15 cellular contexts compared by ENCODE assay signal in genomic region chr12:2016862-2017723, GRCh38. TPM values are rescaled to one million over a fixed set of nuclear protein-coding genes. Genes with fewer than 3 reads are reported as not detected.
DNase-seq lines count a peak whose midpoint lies in the region; ATAC-seq, FAIRE-seq and TF ChIP-seq lines count a peak whose summit lies in the region.
"Had no signal": no experiment of that assay in that cellular context is flagged by ENCODE, and none has a peak within 500 bp of the region (broad histone marks: within the 10 kb centered on the region; RNA-seq: fewer than 3 reads in every experiment).

No MANE protein-coding gene starts in this region.

- WGBS in heart left ventricle, 4 donors: 80 to 86% (median 85%) methylated on average over 9 of the region's 9 CpGs
- WGBS in heart right ventricle, 2 donors: 85 to 86% methylated on average over 9 of the region's 9 CpGs
- WGBS in GM12878 (ENCODE audit: insufficient coverage, insufficient replicate concordance, low lambda C conversion rate, missing lambda C conversion rate): 17% methylated on average over 9 of the region's 9 CpGs
- WGBS in transverse colon (ENCODE audit: low coverage in 1 of 2), 2 donors: 65 to 81% methylated on average over 8 to 9 of the region's 9 CpGs

- CTCF ChIA-PET in GM12878 (lab: Yijun Ruan, JAX): interaction anchor here (0.8 to 3.4 kb wide), 4 partner anchors 12 to 36 kb away, joined by 3 to 12 read pairs (median 6); no protein-coding TSS in a partner anchor

- H3K27ac ChIP-seq in heart left ventricle (peak overlapping the region in 9 of 12 donors; percentile 12 to 66 (median 41)), heart right ventricle (peak overlapping the region in 5 of 10 donors; percentile 61 to 68 (median 66)), GM12878 (ENCODE audit: control insufficient read depth, insufficient read depth) (no peak overlapping the region), transverse colon (peak overlapping the region in 3 of 4 donors; percentile 1 to 58 (median 15))
- H3K27ac ChIP-seq: KMS-11 had no signal

- intact Hi-C loops in heart left ventricle (cut with DNase I): no loop called here
- intact Hi-C loops in heart right ventricle (cut with DNase I): no loop called here
- intact Hi-C loops in GM12878 (cut with micrococcal nuclease; ENCODE audit: unreplicated experiment): no loop called here
- intact Hi-C loops in transverse colon (cut with DNase I; ENCODE audit: low total_unique reads): no loop called here

- FAIRE-seq in GM12878 (lab: Jason Lieb, UNC): no peak
- FAIRE-seq: astrocyte had no signal

- H4K20me1 ChIP-seq in GM12878 (ENCODE audit: control insufficient read depth, insufficient read depth): no peaks in the 10 kb centered on the region

- TF ChIP-seq CTCF in heart left ventricle (IDR thresholded peaks at IDR 0.05) (no peak), heart right ventricle (IDR thresholded peaks at IDR 0.05) (no peak), GM12878 (IDR thresholded peaks at IDR 0.05 in 2 of 3, conservative IDR thresholded peaks at IDR 0.05 in 1 of 3; ENCODE audit: control insufficient read depth in 2 of 3, extremely low read depth in 1 of 3, insufficient read depth in 1 of 3, low read depth in 3 of 3, low read length in 3 of 3) (no peak), transverse colon (IDR thresholded peaks at IDR 0.05) (no peak)

- POLR2A ChIA-PET in GM12878 (lab: Charles Lee): interaction anchor here (0.7 to 1.1 kb wide), 2 partner anchors 12 to 17 kb away, joined by 3 to 4 read pairs; no protein-coding TSS in a partner anchor

- H3K27me3 ChIP-seq in heart left ventricle (no peaks in the 10 kb centered on the region), heart right ventricle (no peaks in the 10 kb centered on the region), GM12878 (replicated peaks in 1 of 2; ENCODE audit: control insufficient read depth in 2 of 2, insufficient read depth in 2 of 2, low read length in 1 of 2) (no peaks in the 10 kb centered on the region; a peak in 1 of 4 replicates), transverse colon (no peaks in the 10 kb centered on the region)
- H3K27me3 ChIP-seq: thyroid gland had no signal

- no TSS peak for BruUV-seq in GM12878 (replicated peaks; lab: Mats Ljungman, UMichigan)

- no peak for ATAC-seq in heart left ventricle
- ATAC-seq in heart right ventricle: no peak
- ATAC-seq in GM12878: peak; percentile 60
- ATAC-seq in HG02678 (IDR thresholded peaks at IDR 0.05; ENCODE audit: unreplicated experiment): no peak

- H3K4me3 ChIP-seq in heart left ventricle (no peak overlapping the region), heart right ventricle (no peak overlapping the region), GM12878 (no peak overlapping the region), transverse colon (no peak overlapping the region)
- H3K4me3 ChIP-seq: thyroid gland had no signal

- TF ChIP-seq RAD21 in GM12878 (IDR thresholded peaks at IDR 0.05; ENCODE audit: insufficient read depth, low read depth, low read length): no peak

- RAD21 ChIA-PET in GM12878 (lab: Charles Lee; ENCODE audit: unreplicated experiment): interaction anchor here (1.1 to 2.4 kb wide), 3 partner anchors 12 to 77 kb away, joined by 3 to 12 read pairs (median 4); partner anchors contain the start of gene DCP1B

- no peak; a peak in 1 of 4 replicates for TF ChIP-seq EP300 in GM12878 (IDR thresholded peaks at IDR 0.05; ENCODE audit: borderline replicate concordance in 1 of 2, control insufficient read depth in 1 of 2, low read depth in 2 of 2, low read length in 2 of 2)
- no peak for TF ChIP-seq EP300 in transverse colon (IDR thresholded peaks at IDR 0.05; ENCODE audit: low read depth)

- no peaks in the 10 kb centered on the region for H3K79me2 ChIP-seq in GM12878 (ENCODE audit: control insufficient read depth, insufficient read depth, low read length)

- TF ChIP-seq POLR2A in heart left ventricle (IDR thresholded peaks at IDR 0.05) (no peak), GM12878 (IDR thresholded peaks at IDR 0.05; ENCODE audit: low read depth, low read length) (no peak), transverse colon (IDR thresholded peaks at IDR 0.05) (no peak)

- DNase-seq in heart left ventricle (no peak), heart right ventricle (no peak), NCI-H1105 treated with DMSO at 0.1 percent for 48 hours (lab: John Stamatoyannopoulos, UW) (peak; percentile 52), GM12878 (ENCODE audit: low read depth, low spot score) (no peak), transverse colon (no peak)
- no peak for DNase-seq in activated CD4-positive, alpha-beta T cell treated with anti-CD3 and anti-CD28 coated beads for 48 hours
- DNase-seq: activated CD4-positive, alpha-beta T cell treated with anti-CD3 and anti-CD28 coated beads for 4 hours; activated naive CD4-positive, alpha-beta T cell treated with anti-CD3 and anti-CD28 coated beads, Interleukin-2, amount 50 U/mL, for 16 hours; AML-193; effector memory CD4-positive, alpha-beta T cell; NCI-H1417 treated with DMSO at 0.1 percent for 48 hours; thyroid gland had no signal

- H3K9me3 ChIP-seq in heart left ventricle (no peaks in the 10 kb centered on the region), heart right ventricle (no peaks in the 10 kb centered on the region), GM12878 (replicated peaks; ENCODE audit: control insufficient read depth, insufficient read depth, low read length) (no peaks in the 10 kb centered on the region; the same call in 2 of the 3 replicates), transverse colon (no peaks in the 10 kb centered on the region)
- H3K9me3 ChIP-seq: thyroid gland had no signal

- H3K9ac ChIP-seq in GM12878 (ENCODE audit: control insufficient read depth, insufficient read depth, low read length): no peak overlapping the region
- H3K9ac ChIP-seq: KMS-11 had no signal

- in situ Hi-C loops in GM12878 (cut with MboI) (no loop called here), transverse colon (cut with MboI; ENCODE audit: low pct_ligation_motif_present in 1 of 4, low pct_unique_long_range_greater_than_20kb in 1 of 4, low sequenced_read_pairs in 3 of 4) (no loop called here)

- SMC1A ChIA-PET in GM12878 (lab: Charles Lee; ENCODE audit: uncharacterized antibody, unreplicated experiment): interaction anchor here (1.0 to 1.9 kb wide), 5 partner anchors 10 to 35 kb away, joined by 3 to 8 read pairs (median 3); no protein-coding TSS in a partner anchor

- peaks cover 11 to 82% (median 51%) of the 10 kb centered on the region in 12 donors for H3K4me1 ChIP-seq in heart left ventricle
- H3K4me1 ChIP-seq in heart right ventricle: peaks cover 6 to 87% (median 70%) of the 10 kb centered on the region in 9 donors
- no peaks in the 10 kb centered on the region; the same call in 1 of the 2 replicates for H3K4me1 ChIP-seq in GM12878 (ENCODE audit: control insufficient read depth, insufficient read depth, low read length)
- H3K4me1 ChIP-seq in transverse colon: peaks cover 5 to 42% (median 7%) of the 10 kb centered on the region in 4 donors

- H3K4me2 ChIP-seq in GM12878 (ENCODE audit: control insufficient read depth, insufficient read depth): no peak overlapping the region
- H3K4me2 ChIP-seq: KMS-11 had no signal

- H3K36me3 ChIP-seq in heart left ventricle: peaks cover 0 to 4% (median 0%) of the 10 kb centered on the region in 9 donors
- no peaks in the 10 kb centered on the region for H3K36me3 ChIP-seq in heart right ventricle
- no peaks in the 10 kb centered on the region for H3K36me3 ChIP-seq in GM12878 (ENCODE audit: control insufficient read depth in 2 of 2, insufficient read depth in 2 of 2, low read length in 1 of 2)
- H3K36me3 ChIP-seq in transverse colon: no peaks in the 10 kb centered on the region
- H3K36me3 ChIP-seq: thyroid gland had no signal

- H2AFZ ChIP-seq in GM12878 (ENCODE audit: control insufficient read depth, low read depth, low read length): no peak overlapping the region

RNA-seq across cellular contexts. Expression of gene DCP1B, which starts 12.8 kb away (rescaled TPM):
- total RNA-seq in heart left ventricle (1 to 10 TPM; 1.4 to 5.4 (median 2.4) TPM), heart right ventricle (1 to 10 TPM; 1.1 to 4.1 (median 2.0) TPM), GM12878 (2014; rRNA removed) (12.6 and 12.7 TPM in 2 replicates), GM12878 (2014; rRNA removed; fragmentation: Illumina TruSeq; extraction: Trizol) (11.7 and 12.3 TPM in 2 replicates), GM12878 (2021) (11.2 and 12.6 TPM in 2 replicates), transverse colon (10 to 100 TPM; 17.3 to 26.2 (median 20.6) TPM)
- polyA plus RNA-seq in heart left ventricle (1 to 10 TPM; 1.3 to 5.7 TPM), heart right ventricle (1 to 10 TPM; 1.4 to 4.9 TPM), GM12878 (2011; rRNA removed) (22.7 and 23.6 TPM in 2 replicates), GM12878 (2014; fragmentation: Illumina TruSeq; extraction: Trizol) (17.9 and 20.4 TPM in 2 replicates), GM12878 (2014; fragmentation: Nextera tagmentation; extraction: Ambion mirVana) (1 to 10 TPM; 1.3 to 2.2 TPM), GM12878 (2014; rRNA removed) (17.2 and 18.8 TPM in 2 replicates), GM12878 (2016; fragmentation: Nextera tagmentation; extraction: Ambion mirVana) (10 to 100 TPM; 23.3 to 23.4 TPM)
- 34.9 and 37.2 TPM in 2 replicates for total RNA-seq in GM12878 (2013; cell fraction: nucleolus; rRNA removed)
- 11.7 TPM for polyA plus RNA-seq in GM12878 (2011; ENCODE audit: low read depth)
- 24.1 and 26.1 TPM in 2 replicates for polyA plus RNA-seq in GM12878 (2011; cell fraction: cytosol; rRNA removed)
- 14.3 and 17.4 TPM in 2 replicates for polyA plus RNA-seq in GM12878 (2011; cell fraction: nucleus; rRNA removed)
- polyA plus RNA-seq in GM12878 (2012): 8.8 and 9.5 TPM in 2 replicates
- 20.4 and 29.5 TPM in 2 replicates for polyA minus RNA-seq in GM12878 (2011; rRNA and poly(A)+ RNA removed)
- polyA minus RNA-seq in GM12878 (2011; cell fraction: cytosol; rRNA and poly(A)+ RNA removed): 5.8 and 6.3 TPM in 2 replicates
- 12.5 and 22.3 TPM in 2 replicates for polyA minus RNA-seq in GM12878 (2011; cell fraction: nucleus; rRNA and poly(A)+ RNA removed)

RNA-seq across cellular contexts. Expression of gene CACNA1C, which starts 35.7 kb away (rescaled TPM):
- total RNA-seq in heart left ventricle (100 to 1,000 TPM in 8 of 9 donors, 10 to 100 TPM in 1; 77.6 to 196 (median 165) TPM), heart right ventricle (100 to 1,000 TPM; 146 to 222 (median 187) TPM), GM12878 (2014; rRNA removed) (under 0.01 and 0.05 TPM in 2 replicates), GM12878 (2014; rRNA removed; fragmentation: Illumina TruSeq; extraction: Trizol) (not detected in 2 replicates), GM12878 (2021) (0.13 TPM in 1 of 2 replicates, not detected in the other), transverse colon (10 to 100 TPM; 18.8 to 35.2 (median 24.8) TPM)
- polyA plus RNA-seq in heart left ventricle (10 to 100 TPM; 41.9 to 68.2 TPM), heart right ventricle (10 to 100 TPM; 19.1 to 68.9 TPM), GM12878 (2011; rRNA removed) (not detected in 2 replicates), GM12878 (2014; fragmentation: Illumina TruSeq; extraction: Trizol) (0.09 TPM in 1 of 2 replicates, not detected in the other), GM12878 (2014; fragmentation: Nextera tagmentation; extraction: Ambion mirVana) (not detected), GM12878 (2014; rRNA removed) (0.01 TPM in 2 replicates), GM12878 (2016; fragmentation: Nextera tagmentation; extraction: Ambion mirVana) (under 1 TPM; 0.15 TPM)
- total RNA-seq in GM12878 (2013; cell fraction: nucleolus; rRNA removed): not detected in 2 replicates
- polyA plus RNA-seq in GM12878 (2011; ENCODE audit: low read depth): 0.35 TPM
- not detected in 2 replicates for polyA plus RNA-seq in GM12878 (2011; cell fraction: cytosol; rRNA removed)
- polyA plus RNA-seq in GM12878 (2011; cell fraction: nucleus; rRNA removed): not detected in 2 replicates
- polyA plus RNA-seq in GM12878 (2012): 0.04 TPM in 1 of 2 replicates, not detected in the other
- not detected in 2 replicates for polyA minus RNA-seq in GM12878 (2011; rRNA and poly(A)+ RNA removed)
- polyA minus RNA-seq in GM12878 (2011; cell fraction: cytosol; rRNA and poly(A)+ RNA removed): not detected in 2 replicates
- not detected in 2 replicates for polyA minus RNA-seq in GM12878 (2011; cell fraction: nucleus; rRNA and poly(A)+ RNA removed)

Comparison
In these comparisons a context has a peak if more than half of its experiments do, and no peak if none do; other contexts are left out.
1. RNA of gene CACNA1C, which starts 35.7 kb away (total RNA-seq): 146 to 222 TPM in heart right ventricle, 77.6 to 196 TPM in heart left ventricle and 18.8 to 35.2 TPM in transverse colon; under 0.01 to 0.13 TPM in GM12878; every median in the first group is over 10 times any median in the second.